In the genomic region with DNA sequence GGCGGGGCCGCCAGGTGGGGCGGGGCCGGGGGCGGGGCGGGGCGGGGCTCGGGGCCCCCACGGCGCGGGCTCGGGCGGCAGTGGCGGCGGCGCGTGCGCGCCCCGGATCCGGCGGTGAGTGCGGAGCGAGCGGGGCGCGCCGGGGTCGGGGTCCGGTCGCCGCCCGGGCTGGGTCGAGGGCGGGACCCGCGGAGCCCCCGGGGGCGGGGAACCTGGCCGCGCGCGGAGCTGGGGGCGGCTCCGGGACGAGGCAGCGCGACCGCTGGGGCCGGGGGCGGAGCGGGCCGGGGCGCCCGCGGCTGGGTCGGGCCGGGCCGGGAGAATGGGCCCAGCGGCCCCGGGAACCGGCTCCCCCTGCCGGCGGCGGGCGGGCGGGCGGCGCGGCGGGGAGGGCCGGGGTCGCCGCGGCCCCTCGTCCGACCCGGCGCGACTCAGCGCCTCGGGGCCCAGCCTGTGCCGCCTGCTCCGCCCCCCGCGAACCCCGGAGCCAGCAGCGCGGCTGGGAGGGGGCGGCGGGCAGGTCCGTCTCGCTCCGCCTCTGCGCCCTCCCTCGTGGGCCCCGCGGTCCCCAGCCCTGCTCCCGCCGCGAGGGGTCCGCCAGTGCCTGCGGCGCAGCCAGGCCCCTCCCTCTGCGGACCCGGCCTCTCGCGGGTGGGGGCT, we compare ENCODE assay signal across 8 cellular contexts. TPM values are rescaled to one million over a fixed set of nuclear protein-coding genes. Genes with fewer than 3 reads are reported as not detected.
DNase-seq lines count a peak whose midpoint lies in the region; ATAC-seq, FAIRE-seq and TF ChIP-seq lines count a peak whose summit lies in the region.

No MANE protein-coding gene starts in this region.

- no peak for TF ChIP-seq EP300 in HepG2 (IDR thresholded peaks at IDR 0.05; ENCODE audit: low read depth in 2 of 2, low read length in 2 of 2)
- TF ChIP-seq EP300 in HepG2 (CRISPR knock-in tag; IDR thresholded peaks at IDR 0.05; ENCODE audit: borderline replicate concordance): no peak

- no peaks in the 10 kb centered on the region for H3K9me3 Mint-ChIP-seq in activated T-helper 1 cell treated with anti-CD3 and anti-CD28 coated beads, Interleukin-12 subunit alpha, Interleukin-12 subunit beta, Interleukin-2, Interleukin-4 antibody, amounts not matched to agents 30 ng/mL and 10 ng/mL and 1 ng/mL, durations not matched to agents 14 hours and 24 hours and 36 hours

- ATAC-seq in HepG2 (no peak), HG03565 (IDR thresholded peaks at IDR 0.05; ENCODE audit: unreplicated experiment) (no peak), HG03432 (IDR thresholded peaks at IDR 0.05; ENCODE audit: unreplicated experiment) (no peak)

- H3K27ac Mint-ChIP-seq in activated T-helper 1 cell treated with anti-CD3 and anti-CD28 coated beads, Interleukin-12 subunit alpha, Interleukin-12 subunit beta, Interleukin-2, Interleukin-4 antibody, amounts not matched to agents 30 ng/mL and 10 ng/mL and 1 ng/mL, durations not matched to agents 14 hours and 24 hours and 36 hours: no peak overlapping the region

- TF ChIP-seq CTCF in A673 (conservative IDR thresholded peaks at IDR 0.05; ENCODE audit: low read depth, low read length): no peak
- no peak for TF ChIP-seq CTCF in GM13976 (IDR thresholded peaks at IDR 0.05; ENCODE audit: borderline replicate concordance, control extremely low read depth, extremely low read depth, insufficient read depth, missing control alignments)
- TF ChIP-seq CTCF in HepG2 (CRISPR knock-in tag; IDR thresholded peaks at IDR 0.05): no peak

- intact Hi-C loops in A673 (cut with micrococcal nuclease; ENCODE audit: unreplicated experiment): no loop called here
- intact Hi-C loops in activated T-helper 1 cell treated with anti-CD3 and anti-CD28 coated beads, Interleukin-12 subunit alpha, Interleukin-12 subunit beta, Interleukin-2, Interleukin-4 antibody, amounts not matched to agents 30 ng/mL and 10 ng/mL and 1 ng/mL, durations not matched to agents 14 hours and 24 hours and 36 hours (cut with micrococcal nuclease): no loop called here
- intact Hi-C loops in HepG2 (cut with micrococcal nuclease; ENCODE audit: unreplicated experiment): no loop called here

- no peak for TF ChIP-seq POLR2A in HepG2 (IDR thresholded peaks at IDR 0.05; ENCODE audit: insufficient read depth in 1 of 2, low read depth in 2 of 2, low read length in 2 of 2)

- peaks cover 15% of the 10 kb centered on the region for H3K27me3 Mint-ChIP-seq in activated T-helper 1 cell treated with anti-CD3 and anti-CD28 coated beads, Interleukin-12 subunit alpha, Interleukin-12 subunit beta, Interleukin-2, Interleukin-4 antibody, amounts not matched to agents 30 ng/mL and 10 ng/mL and 1 ng/mL, durations not matched to agents 14 hours and 24 hours and 36 hours (ENCODE audit: insufficient read depth)

- 0 out of 2 replicates have a peak, but pooled peaks cover 3% of the 10 kb centered on the region for H4K20me1 ChIP-seq in HepG2 (ENCODE audit: insufficient read depth, low read length)

- no peak for TF ChIP-seq RAD21 in HepG2 (CRISPR knock-in tag; IDR thresholded peaks at IDR 0.05)

- no CpG with 5 or more reads among the region's 108 CpGs for WGBS in HepG2 (ENCODE audit: low lambda C conversion rate)

- DNase-seq in A673 (ENCODE audit: low spot score) (peak; percentile 54), GM13976 (ENCODE audit: low spot score) (peak; percentile 69), HepG2 (ENCODE audit: low spot score) (no peak), NCI-H2081 (lab: John Stamatoyannopoulos, UW) (no peak), HPDE6-E6E7 (ENCODE audit: extremely low spot score) (no peak)
- DNase-seq in activated T-helper 1 cell treated with anti-CD3 and anti-CD28 coated beads, Interleukin-12 subunit alpha, Interleukin-12 subunit beta, Interleukin-2, Interleukin-4 antibody, amounts not matched to agents 30 ng/mL and 10 ng/mL and 1 ng/mL, durations not matched to agents 14 hours and 24 hours and 36 hours (ENCODE audit: low spot score): peak; percentile 17

- H3K4me2 ChIP-seq in HepG2 (ENCODE audit: low read depth, low read length): peak overlapping the region; percentile 7; the same call in 1 of the 2 replicates

- no peak overlapping the region for H3K9ac ChIP-seq in HepG2 (ENCODE audit: insufficient read depth, low read depth, low read length)

- no peak overlapping the region for H3K4me3 Mint-ChIP-seq in activated T-helper 1 cell treated with anti-CD3 and anti-CD28 coated beads, Interleukin-12 subunit alpha, Interleukin-12 subunit beta, Interleukin-2, Interleukin-4 antibody, amounts not matched to agents 30 ng/mL and 10 ng/mL and 1 ng/mL, durations not matched to agents 14 hours and 24 hours and 36 hours

- H3K79me2 ChIP-seq in HepG2 (ENCODE audit: insufficient read depth, low read length): no peaks in the 10 kb centered on the region

- POLR2A ChIA-PET in A673 (lab: Charles Lee; ENCODE audit: low non-redundant PET) (no interaction called here), HepG2 (lab: Yijun Ruan, JAX) (no interaction called here)

- no peaks in the 10 kb centered on the region for H3K4me1 Mint-ChIP-seq in activated T-helper 1 cell treated with anti-CD3 and anti-CD28 coated beads, Interleukin-12 subunit alpha, Interleukin-12 subunit beta, Interleukin-2, Interleukin-4 antibody, amounts not matched to agents 30 ng/mL and 10 ng/mL and 1 ng/mL, durations not matched to agents 14 hours and 24 hours and 36 hours (ENCODE audit: low read depth)

- no peaks in the 10 kb centered on the region for H3K27me3 ChIP-seq in A673 (replicated peaks; ENCODE audit: insufficient read depth, low read depth, low read length, poor library complexity)
- peaks cover 30 to 84% of the 10 kb centered on the region in 2 experiments; a peak in 4 of 5 replicates for H3K27me3 ChIP-seq in HepG2 (ENCODE audit: control insufficient read depth in 1 of 2, insufficient read depth in 2 of 2, low read length in 2 of 2)

- peaks cover 32% of the 10 kb centered on the region for H3K4me1 ChIP-seq in A673 (ENCODE audit: insufficient read depth, low read length, poor library complexity, severe bottlenecking)
- H3K4me1 ChIP-seq in HepG2 (ENCODE audit: insufficient read depth, low read length): peaks cover 10% of the 10 kb centered on the region

- no peak for FAIRE-seq in HepG2 (lab: Jason Lieb, UNC)

- in situ Hi-C loops in GM13976 (cut with MboI; ENCODE audit: low sequenced_read_pairs, unreplicated experiment): no loop called here
- in situ Hi-C loops in HepG2 (cut with HindIII; ENCODE audit: extremely low pct_ligation_motif_present, low pct_unique_long_range_greater_than_20kb): no loop called here

- BruUV-seq in A673 (replicated peaks; lab: Mats Ljungman, UMichigan): no TSS peak
- BruUV-seq in HepG2 (replicated peaks; lab: Mats Ljungman, UMichigan): no TSS peak

- H3K36me3 Mint-ChIP-seq in activated T-helper 1 cell treated with anti-CD3 and anti-CD28 coated beads, Interleukin-12 subunit alpha, Interleukin-12 subunit beta, Interleukin-2, Interleukin-4 antibody, amounts not matched to agents 30 ng/mL and 10 ng/mL and 1 ng/mL, durations not matched to agents 14 hours and 24 hours and 36 hours (ENCODE audit: low read depth): no peaks in the 10 kb centered on the region

- peaks cover 5% of the 10 kb centered on the region for H3K36me3 ChIP-seq in A673 (ENCODE audit: insufficient read depth, low read length, poor library complexity, severe bottlenecking)
- no peaks in the 10 kb centered on the region for H3K36me3 ChIP-seq in HepG2 (replicated peaks in 1 of 2; ENCODE audit: control insufficient read depth in 1 of 2, insufficient read depth in 2 of 2, low read length in 2 of 2)

- CTCF ChIA-PET in A673 (lab: Charles Lee): no interaction called here
- CTCF ChIA-PET in HepG2 (lab: Yijun Ruan, JAX; ENCODE audit: low intra/inter-chr PET ratio, low total read pairs): no interaction called here

- peak overlapping the region; percentile 60 for H3K27ac ChIP-seq in A673 (ENCODE audit: low read depth, low read length, poor library complexity, severe bottlenecking)
- H3K27ac ChIP-seq in HepG2 (ENCODE audit: extremely low read length, insufficient read depth, low read length): no peak overlapping the region

- H3K9me3 ChIP-seq in A673 (ENCODE audit: low read depth, low read length, poor library complexity, severe bottlenecking) (no peaks in the 10 kb centered on the region), HepG2 (ENCODE audit: low read length) (no peaks in the 10 kb centered on the region)

- H3K4me3 ChIP-seq in A673 (ENCODE audit: low read depth, low read length, poor library complexity, severe bottlenecking) (peak overlapping the region; percentile 58), HepG2 (replicated peaks in 1 of 3; ENCODE audit: insufficient read depth in 1 of 3, low read depth in 2 of 3, low read length in 3 of 3) (peak overlapping the region in 1 of 3 experiments; percentile 62; a peak in 2 of 6 replicates)

- H2AFZ ChIP-seq in HepG2 (ENCODE audit: low read length): no peak overlapping the region

RNA-seq across cellular contexts. Expression of gene EGFL7, which starts 3.1 kb away (rescaled TPM):
- 79.5 and 98.5 TPM in 2 replicates for total RNA-seq in A673 (2021)
- total RNA-seq in activated T-helper 1 cell treated with anti-CD3 and anti-CD28 coated beads, Interleukin-12 subunit alpha, Interleukin-12 subunit beta, Interleukin-2, Interleukin-4 antibody, amounts not matched to agents 30 ng/mL and 10 ng/mL and 1 ng/mL, durations not matched to agents 14 hours and 24 hours and 36 hours: 2.4 and 2.5 TPM in 2 replicates
- total RNA-seq in HepG2 (2016; rRNA removed; fragmentation: Illumina TruSeq; extraction: Trizol): 0.20 TPM in 1 of 2 replicates, not detected in the other
- 0.61 and 0.88 TPM in 2 replicates for total RNA-seq in HepG2 (2016; cell fraction: cytosol; rRNA removed; fragmentation: Illumina TruSeq; extraction: Trizol; ENCODE audit: low read depth)
- 0.19 and 0.32 TPM in 2 replicates for total RNA-seq in HepG2 (2016; cell fraction: insoluble cytoplasmic fraction; rRNA removed; fragmentation: Illumina TruSeq; extraction: Trizol)
- total RNA-seq in HepG2 (2016; cell fraction: membrane; rRNA removed; fragmentation: Illumina TruSeq; extraction: Trizol): 0.59 and 0.93 TPM in 2 replicates
- 0.40 TPM in 1 of 2 replicates, not detected in the other for total RNA-seq in HepG2 (2016; cell fraction: nucleus; rRNA removed; fragmentation: Illumina TruSeq; extraction: Trizol)
- polyA plus RNA-seq in HepG2 (2011; rRNA removed): 5.1 and 10.3 TPM in 2 replicates
- 7.6 and 12.5 TPM in 2 replicates for polyA plus RNA-seq in HepG2 (2011; cell fraction: cytosol; rRNA removed)
- 20.6 and 22.6 TPM in 2 replicates for polyA plus RNA-seq in HepG2 (2011; cell fraction: nucleus; rRNA removed)
- polyA plus RNA-seq in HepG2 (2012): 1.6 and 2.3 TPM in 2 replicates
- polyA plus RNA-seq in HepG2 (2016; cell fraction: cytosol; fragmentation: Illumina TruSeq; extraction: Trizol; ENCODE audit: low read depth): 0.54 and 0.89 TPM in 2 replicates
- polyA plus RNA-seq in HepG2 (2016; cell fraction: insoluble cytoplasmic fraction; fragmentation: Illumina TruSeq; extraction: Trizol; ENCODE audit: low read depth): 0.20 and 0.56 TPM in 2 replicates
- 0.68 and 0.72 TPM in 2 replicates for polyA plus RNA-seq in HepG2 (2016; cell fraction: membrane; fragmentation: Illumina TruSeq; extraction: Trizol; ENCODE audit: low read depth)
- polyA plus RNA-seq in HepG2 (2016; cell fraction: nucleus; fragmentation: Illumina TruSeq; extraction: Trizol; ENCODE audit: insufficient read depth, low read depth): not detected in 2 replicates
- polyA minus RNA-seq in HepG2 (2011; rRNA and poly(A)+ RNA removed; ENCODE audit: low replicate concordance): 3.6 and 4.7 TPM in 2 replicates
- polyA minus RNA-seq in HepG2 (2011; cell fraction: cytosol; rRNA and poly(A)+ RNA removed): 3.1 and 3.3 TPM in 2 replicates
- 1.9 and 3.0 TPM in 2 replicates for polyA minus RNA-seq in HepG2 (2011; cell fraction: nucleus; rRNA and poly(A)+ RNA removed)

RNA-seq across cellular contexts. Expression of gene AGPAT2, which starts 21.4 kb away (rescaled TPM):
- 56.0 and 57.7 TPM in 2 replicates for total RNA-seq in A673 (2021)
- total RNA-seq in activated T-helper 1 cell treated with anti-CD3 and anti-CD28 coated beads, Interleukin-12 subunit alpha, Interleukin-12 subunit beta, Interleukin-2, Interleukin-4 antibody, amounts not matched to agents 30 ng/mL and 10 ng/mL and 1 ng/mL, durations not matched to agents 14 hours and 24 hours and 36 hours: 24.7 and 25.0 TPM in 2 replicates
- total RNA-seq in HepG2 (2016; rRNA removed; fragmentation: Illumina TruSeq; extraction: Trizol): 2.5 and 3.9 TPM in 2 replicates
- 5.2 and 5.9 TPM in 2 replicates for total RNA-seq in HepG2 (2016; cell fraction: cytosol; rRNA removed; fragmentation: Illumina TruSeq; extraction: Trizol; ENCODE audit: low read depth)
- 2.1 and 3.5 TPM in 2 replicates for total RNA-seq in HepG2 (2016; cell fraction: insoluble cytoplasmic fraction; rRNA removed; fragmentation: Illumina TruSeq; extraction: Trizol)
- total RNA-seq in HepG2 (2016; cell fraction: membrane; rRNA removed; fragmentation: Illumina TruSeq; extraction: Trizol): 6.3 and 6.7 TPM in 2 replicates
- total RNA-seq in HepG2 (2016; cell fraction: nucleus; rRNA removed; fragmentation: Illumina TruSeq; extraction: Trizol): 3.1 and 3.9 TPM in 2 replicates
- polyA plus RNA-seq in HepG2 (2011; rRNA removed): 25.8 and 33.0 TPM in 2 replicates
- polyA plus RNA-seq in HepG2 (2011; cell fraction: cytosol; rRNA removed): 34.1 and 37.6 TPM in 2 replicates
- 32.1 and 35.6 TPM in 2 replicates for polyA plus RNA-seq in HepG2 (2011; cell fraction: nucleus; rRNA removed)
- polyA plus RNA-seq in HepG2 (2012): 9.3 and 10.6 TPM in 2 replicates
- 8.4 and 9.1 TPM in 2 replicates for polyA plus RNA-seq in HepG2 (2016; cell fraction: cytosol; fragmentation: Illumina TruSeq; extraction: Trizol; ENCODE audit: low read depth)
- 3.6 and 3.8 TPM in 2 replicates for polyA plus RNA-seq in HepG2 (2016; cell fraction: insoluble cytoplasmic fraction; fragmentation: Illumina TruSeq; extraction: Trizol; ENCODE audit: low read depth)
- polyA plus RNA-seq in HepG2 (2016; cell fraction: membrane; fragmentation: Illumina TruSeq; extraction: Trizol; ENCODE audit: low read depth): 9.7 and 9.8 TPM in 2 replicates
- 8.2 and 8.4 TPM in 2 replicates for polyA plus RNA-seq in HepG2 (2016; cell fraction: nucleus; fragmentation: Illumina TruSeq; extraction: Trizol; ENCODE audit: insufficient read depth, low read depth)
- polyA minus RNA-seq in HepG2 (2011; rRNA and poly(A)+ RNA removed; ENCODE audit: low replicate concordance): 34.1 and 96.5 TPM in 2 replicates
- polyA minus RNA-seq in HepG2 (2011; cell fraction: cytosol; rRNA and poly(A)+ RNA removed): 12.3 and 17.9 TPM in 2 replicates
- 6.1 and 6.2 TPM in 2 replicates for polyA minus RNA-seq in HepG2 (2011; cell fraction: nucleus; rRNA and poly(A)+ RNA removed)

RNA-seq across cellular contexts. Expression of gene DIPK1B, which starts 46.5 kb away (rescaled TPM):
- total RNA-seq in A673 (2021) (26.4 and 35.3 TPM in 2 replicates), HepG2 (2016; rRNA removed; fragmentation: Illumina TruSeq; extraction: Trizol) (0.18 and 0.28 TPM in 2 replicates)
- total RNA-seq in activated T-helper 1 cell treated with anti-CD3 and anti-CD28 coated beads, Interleukin-12 subunit alpha, Interleukin-12 subunit beta, Interleukin-2, Interleukin-4 antibody, amounts not matched to agents 30 ng/mL and 10 ng/mL and 1 ng/mL, durations not matched to agents 14 hours and 24 hours and 36 hours: 0.47 and 0.88 TPM in 2 replicates
- total RNA-seq in HepG2 (2016; cell fraction: cytosol; rRNA removed; fragmentation: Illumina TruSeq; extraction: Trizol; ENCODE audit: low read depth): 0.91 and 1.1 TPM in 2 replicates
- 0.28 and 0.41 TPM in 2 replicates for total RNA-seq in HepG2 (2016; cell fraction: insoluble cytoplasmic fraction; rRNA removed; fragmentation: Illumina TruSeq; extraction: Trizol)
- total RNA-seq in HepG2 (2016; cell fraction: membrane; rRNA removed; fragmentation: Illumina TruSeq; extraction: Trizol): 0.99 and 1.2 TPM in 2 replicates
- total RNA-seq in HepG2 (2016; cell fraction: nucleus; rRNA removed; fragmentation: Illumina TruSeq; extraction: Trizol): 0.16 TPM in 1 of 2 replicates, not detected in the other
- 3.9 and 7.2 TPM in 2 replicates for polyA plus RNA-seq in HepG2 (2011; rRNA removed)
- 4.8 and 7.5 TPM in 2 replicates for polyA plus RNA-seq in HepG2 (2011; cell fraction: cytosol; rRNA removed)
- polyA plus RNA-seq in HepG2 (2011; cell fraction: nucleus; rRNA removed): 17.3 and 19.2 TPM in 2 replicates
- 3.2 TPM in 2 replicates for polyA plus RNA-seq in HepG2 (2012)
- 1.3 TPM in 2 replicates for polyA plus RNA-seq in HepG2 (2016; cell fraction: cytosol; fragmentation: Illumina TruSeq; extraction: Trizol; ENCODE audit: low read depth)
- 0.28 and 0.45 TPM in 2 replicates for polyA plus RNA-seq in HepG2 (2016; cell fraction: insoluble cytoplasmic fraction; fragmentation: Illumina TruSeq; extraction: Trizol; ENCODE audit: low read depth)
- polyA plus RNA-seq in HepG2 (2016; cell fraction: membrane; fragmentation: Illumina TruSeq; extraction: Trizol; ENCODE audit: low read depth): 1.1 TPM in 2 replicates
- polyA plus RNA-seq in HepG2 (2016; cell fraction: nucleus; fragmentation: Illumina TruSeq; extraction: Trizol; ENCODE audit: insufficient read depth, low read depth): 0.56 and 0.57 TPM in 2 replicates
- polyA minus RNA-seq in HepG2 (2011; rRNA and poly(A)+ RNA removed; ENCODE audit: low replicate concordance): 0.07 and 7.1 TPM in 2 replicates
- 2.7 and 3.6 TPM in 2 replicates for polyA minus RNA-seq in HepG2 (2011; cell fraction: cytosol; rRNA and poly(A)+ RNA removed)
- polyA minus RNA-seq in HepG2 (2011; cell fraction: nucleus; rRNA and poly(A)+ RNA removed): 1.2 TPM in 2 replicates

Comparison
In these comparisons a context has a peak if more than half of its experiments do, and no peak if none do; other contexts are left out.
1. DNase-seq: peak in A673 (single experiment), GM13976 (single experiment) and activated T-helper 1 cell treated with anti-CD3 and anti-CD28 coated beads, Interleukin-12 subunit alpha, Interleukin-12 subunit beta, Interleukin-2, Interleukin-4 antibody, amounts not matched to agents 30 ng/mL and 10 ng/mL and 1 ng/mL, durations not matched to agents 14 hours and 24 hours and 36 hours (single experiment); none in HepG2 (single experiment), NCI-H2081 (0 of 2) and HPDE6-E6E7 (single experiment).
2. RNA of gene EGFL7, which starts 3.1 kb away (total RNA-seq): 79.5 to 98.5 TPM in A673; 2.4 to 2.5 TPM in activated T-helper 1 cell treated with anti-CD3 and anti-CD28 coated beads, Interleukin-12 subunit alpha, Interleukin-12 subunit beta, Interleukin-2, Interleukin-4 antibody, amounts not matched to agents 30 ng/mL and 10 ng/mL and 1 ng/mL, durations not matched to agents 14 hours and 24 hours and 36 hours and 0.19 to 0.93 TPM in HepG2; every median in the first group is over 10 times any median in the second.
3. RNA of gene DIPK1B, which starts 46.5 kb away (total RNA-seq): 26.4 to 35.3 TPM in A673; 0.47 to 0.88 TPM in activated T-helper 1 cell treated with anti-CD3 and anti-CD28 coated beads, Interleukin-12 subunit alpha, Interleukin-12 subunit beta, Interleukin-2, Interleukin-4 antibody, amounts not matched to agents 30 ng/mL and 10 ng/mL and 1 ng/mL, durations not matched to agents 14 hours and 24 hours and 36 hours and 0.16 to 1.2 TPM in HepG2; every median in the first group is over 10 times any median in the second.